Comparison of ENCODE assay signal across 8 cellular contexts in genomic region chr2:127810156-127810636, GRCh38. TPM values are rescaled to one million over a fixed set of nuclear protein-coding genes. Genes with fewer than 3 reads are reported as not detected.
DNase-seq lines count a peak whose midpoint lies in the region; ATAC-seq and TF ChIP-seq lines count a peak whose summit lies in the region.

No MANE protein-coding gene starts in this region.

- peak overlapping the region; percentile 96 for H3K27ac Mint-ChIP-seq in HFFc6
- H3K27ac Mint-ChIP-seq in activated naive CD8-positive, alpha-beta T cell treated with anti-CD3 and anti-CD28 coated beads, Interleukin-2, amount 10 ng/mL, durations not matched to agents 7 days and 5 days, result peak overlapping the region; percentile 98
- peak overlapping the region; percentile 99 for H3K27ac Mint-ChIP-seq in stimulated activated effector memory CD8-positive, alpha-beta T cell treated with anti-CD3 and anti-CD28 coated beads, Interleukin-12 subunit alpha, Interleukin-12 subunit beta, amount 100 ng/mL, for 72 hours

- peaks cover 6% of the 10 kb centered on the region for H3K4me1 ChIP-seq in iPS-18a (ENCODE audit: control insufficient read depth, low read depth, low read length)

- TF ChIP-seq CTCF in HFFc6 (IDR thresholded peaks at IDR 0.05), result no peak

- peak overlapping the region; percentile 99 for H3K9ac ChIP-seq in iPS-18a (ENCODE audit: low read length)

- POLR2A ChIA-PET in activated naive CD8-positive, alpha-beta T cell treated with anti-CD3 and anti-CD28 coated beads, Interleukin-2, amount 10 ng/mL, durations not matched to agents 7 days and 5 days (lab: Charles Lee), result interaction anchor here (0.7 to 2.2 kb wide), 5 partner anchors 9 to 282 kb away, joined by 3 to 9 read pairs (median 6); partner anchors contain the start of genes POLR2D and SFT2D3

- peaks cover 4% of the 10 kb centered on the region; the same call in 1 of the 2 replicates for H3K27me3 Mint-ChIP-seq in HFFc6 (ENCODE audit: insufficient read depth)
- H3K27me3 Mint-ChIP-seq in activated naive CD8-positive, alpha-beta T cell treated with anti-CD3 and anti-CD28 coated beads, Interleukin-2, amount 10 ng/mL, durations not matched to agents 7 days and 5 days, result peaks cover 5% of the 10 kb centered on the region

- no peaks in the 10 kb centered on the region for H3K9me3 Mint-ChIP-seq in HFFc6
- H3K9me3 Mint-ChIP-seq in activated naive CD8-positive, alpha-beta T cell treated with anti-CD3 and anti-CD28 coated beads, Interleukin-2, amount 10 ng/mL, durations not matched to agents 7 days and 5 days, result no peaks in the 10 kb centered on the region
- no peaks in the 10 kb centered on the region for H3K9me3 Mint-ChIP-seq in stimulated activated effector memory CD8-positive, alpha-beta T cell treated with anti-CD3 and anti-CD28 coated beads, Interleukin-12 subunit alpha, Interleukin-12 subunit beta, amount 100 ng/mL, for 72 hours

- H3K4me1 Mint-ChIP-seq in HFFc6 (ENCODE audit: low read depth), result peaks cover 41% of the 10 kb centered on the region
- H3K4me1 Mint-ChIP-seq in activated naive CD8-positive, alpha-beta T cell treated with anti-CD3 and anti-CD28 coated beads, Interleukin-2, amount 10 ng/mL, durations not matched to agents 7 days and 5 days, result peaks cover 39% of the 10 kb centered on the region
- H3K4me1 Mint-ChIP-seq in stimulated activated effector memory CD8-positive, alpha-beta T cell treated with anti-CD3 and anti-CD28 coated beads, Interleukin-12 subunit alpha, Interleukin-12 subunit beta, amount 100 ng/mL, for 72 hours, result peaks cover 52% of the 10 kb centered on the region

- DNase-seq in AG08396 (ENCODE audit: low spot score), result peak; percentile 28
- no peak for DNase-seq in HFFc6
- no peak for DNase-seq in activated naive CD8-positive, alpha-beta T cell treated with anti-CD3 and anti-CD28 coated beads, Interleukin-2, amount 10 ng/mL, durations not matched to agents 7 days and 5 days
- DNase-seq in stimulated activated effector memory CD8-positive, alpha-beta T cell treated with anti-CD3 and anti-CD28 coated beads, Interleukin-12 subunit alpha, Interleukin-12 subunit beta, amount 100 ng/mL, for 72 hours (ENCODE audit: low spot score in 2 of 2), result no peak
- DNase-seq in cortex of kidney (lab: John Stamatoyannopoulos, UW), result no peak
- DNase-seq in HCEC 1CT, result no peak

- peak overlapping the region; percentile 98 for H3K4me3 ChIP-seq in iPS-18a (ENCODE audit: low read length)

- no peaks in the 10 kb centered on the region for H3K9me3 ChIP-seq in iPS-18a (ENCODE audit: control insufficient read depth, low read depth, low read length)

- no peaks in the 10 kb centered on the region for H3K27me3 ChIP-seq in iPS-18a (ENCODE audit: control insufficient read depth, insufficient read depth, low read length)

- H3K36me3 Mint-ChIP-seq in HFFc6 (ENCODE audit: low read depth), result peaks cover 20% of the 10 kb centered on the region
- peaks cover 13% of the 10 kb centered on the region for H3K36me3 Mint-ChIP-seq in activated naive CD8-positive, alpha-beta T cell treated with anti-CD3 and anti-CD28 coated beads, Interleukin-2, amount 10 ng/mL, durations not matched to agents 7 days and 5 days
- peaks cover 54% of the 10 kb centered on the region for H3K36me3 Mint-ChIP-seq in stimulated activated effector memory CD8-positive, alpha-beta T cell treated with anti-CD3 and anti-CD28 coated beads, Interleukin-12 subunit alpha, Interleukin-12 subunit beta, amount 100 ng/mL, for 72 hours

- no peaks in the 10 kb centered on the region for H3K36me3 ChIP-seq in iPS-18a (ENCODE audit: control insufficient read depth, low read depth, low read length)

- H3K27ac ChIP-seq in iPS-18a (ENCODE audit: low read length), result peak overlapping the region; percentile 97

- peak overlapping the region; percentile 92 for H3K4me3 Mint-ChIP-seq in HFFc6
- H3K4me3 Mint-ChIP-seq in activated naive CD8-positive, alpha-beta T cell treated with anti-CD3 and anti-CD28 coated beads, Interleukin-2, amount 10 ng/mL, durations not matched to agents 7 days and 5 days, result peak overlapping the region; percentile 92
- peak overlapping the region; percentile 99 for H3K4me3 Mint-ChIP-seq in stimulated activated effector memory CD8-positive, alpha-beta T cell treated with anti-CD3 and anti-CD28 coated beads, Interleukin-12 subunit alpha, Interleukin-12 subunit beta, amount 100 ng/mL, for 72 hours

- no peak for ATAC-seq in activated naive CD8-positive, alpha-beta T cell treated with anti-CD3 and anti-CD28 coated beads, Interleukin-2, amount 10 ng/mL, durations not matched to agents 7 days and 5 days (ENCODE audit: low read depth)
- ATAC-seq in stimulated activated effector memory CD8-positive, alpha-beta T cell treated with anti-CD3 and anti-CD28 coated beads, Interleukin-12 subunit alpha, Interleukin-12 subunit beta, amount 100 ng/mL, for 72 hours, result no peak
- ATAC-seq in HG02610 (IDR thresholded peaks at IDR 0.05; ENCODE audit: unreplicated experiment), result no peak

RNA-seq across cellular contexts. Expression of gene WDR33, which starts 0.8 kb away (rescaled TPM):
- total RNA-seq in HFFc6 (2021; fragmentation: NEBNext Ultra II Directional; extraction: Animal tissue kit (Norgen Biotek cat#: 25700)), result 10 to 100 TPM; 36.3 to 40.1 (median 39.4) TPM
- 10 to 100 TPM; 69.1 to 82.2 TPM for total RNA-seq in activated naive CD8-positive, alpha-beta T cell treated with anti-CD3 and anti-CD28 coated beads, Interleukin-2, amount 10 ng/mL, durations not matched to agents 7 days and 5 days

RNA-seq across cellular contexts. Expression of gene POLR2D, which starts 47.8 kb away (rescaled TPM):
- 10 to 100 TPM; 36.4 to 46.8 (median 41.5) TPM for total RNA-seq in HFFc6 (2021; fragmentation: NEBNext Ultra II Directional; extraction: Animal tissue kit (Norgen Biotek cat#: 25700))
- total RNA-seq in activated naive CD8-positive, alpha-beta T cell treated with anti-CD3 and anti-CD28 coated beads, Interleukin-2, amount 10 ng/mL, durations not matched to agents 7 days and 5 days, result 10 to 100 TPM; 37.7 to 43.4 TPM
